ENCODE assay signal across 8 cellular contexts in genomic region chr2:106628377-106628776, GRCh38.
"Had no signal": no experiment of that assay in that cellular context is flagged by ENCODE, and none has a peak within 500 bp of the region (broad histone marks: within the 10 kb centered on the region; RNA-seq: fewer than 3 reads in every experiment).

No MANE protein-coding gene starts in this region.

- H3K4me3 ChIP-seq: GM12878 had no signal

- DNase-seq: GDM1, GF-D8 had no signal

- ATAC-seq: GM12878 had no signal

- FAIRE-seq: G401.6, GM12878, GM12891, GM12892, GM18507, GM19239 had no signal
